In genomic region chr4:183571350-183572076, GRCh38 we compare ENCODE assay signal across 9 cellular contexts.
A peak's percentile ranks its signal among the peaks of the same experiment; 100 is the strongest.
DNase-seq lines count a peak whose midpoint lies in the region; ATAC-seq and TF ChIP-seq lines count a peak whose summit lies in the region.
"Had no signal": no experiment of that assay in that cellular context is flagged by ENCODE, and none has a peak within 500 bp of the region (broad histone marks: within the 10 kb centered on the region; RNA-seq: fewer than 3 reads in every experiment).

No MANE protein-coding gene starts in this region.

- peak; percentile 10 for DNase-seq in NCI-H1694 treated with DMSO at 0.1 percent for 48 hours (lab: John Stamatoyannopoulos, UW)
- no peak for DNase-seq in NCI-H1694 (lab: John Stamatoyannopoulos, UW)
- peak; percentile 79 for DNase-seq in NCI-H510A treated with DMSO at 0.1 percent for 48 hours (lab: John Stamatoyannopoulos, UW)
- DNase-seq in fibroblast of mammary gland (ENCODE audit: low read depth): peak; percentile 41
- DNase-seq in skeletal muscle cell (ENCODE audit: low read depth): peak; percentile 18
- DNase-seq in stimulated activated CD4-positive, alpha-beta T cell treated with anti-CD3 and anti-CD28 coated beads, Interleukin-12 subunit alpha, Interleukin-12 subunit beta, amount 100 ng/mL, for 4 hours: no peak
- DNase-seq: effector memory CD8-positive, alpha-beta T cell had no signal

- ATAC-seq in HG03095 (IDR thresholded peaks at IDR 0.05; ENCODE audit: unreplicated experiment): no peak
- no peak for ATAC-seq in GM21515 (IDR thresholded peaks at IDR 0.05; ENCODE audit: unreplicated experiment)
- ATAC-seq: effector memory CD8-positive, alpha-beta T cell had no signal

- no peak for TF ChIP-seq CTCF in fibroblast of mammary gland (conservative IDR thresholded peaks at IDR 0.05; ENCODE audit: control insufficient read depth, insufficient read depth, low read depth, low read length)

- H3K4me3 ChIP-seq in fibroblast of mammary gland (ENCODE audit: control insufficient read depth, low read depth, low read length) (no peak overlapping the region), skeletal muscle cell (ENCODE audit: low read depth, low read length) (no peak overlapping the region)

Comparison
In these comparisons a context has a peak if more than half of its experiments do, and no peak if none do; other contexts are left out.
1. DNase-seq: peak in NCI-H1694 treated with DMSO at 0.1 percent for 48 hours (single experiment), NCI-H510A treated with DMSO at 0.1 percent for 48 hours (single experiment), fibroblast of mammary gland (single experiment) and skeletal muscle cell (single experiment); none in NCI-H1694 (single experiment) and stimulated activated CD4-positive, alpha-beta T cell treated with anti-CD3 and anti-CD28 coated beads, Interleukin-12 subunit alpha, Interleukin-12 subunit beta, amount 100 ng/mL, for 4 hours (single experiment).